Comparison of ENCODE assay signal across 8 cellular contexts in the genomic region with DNA sequence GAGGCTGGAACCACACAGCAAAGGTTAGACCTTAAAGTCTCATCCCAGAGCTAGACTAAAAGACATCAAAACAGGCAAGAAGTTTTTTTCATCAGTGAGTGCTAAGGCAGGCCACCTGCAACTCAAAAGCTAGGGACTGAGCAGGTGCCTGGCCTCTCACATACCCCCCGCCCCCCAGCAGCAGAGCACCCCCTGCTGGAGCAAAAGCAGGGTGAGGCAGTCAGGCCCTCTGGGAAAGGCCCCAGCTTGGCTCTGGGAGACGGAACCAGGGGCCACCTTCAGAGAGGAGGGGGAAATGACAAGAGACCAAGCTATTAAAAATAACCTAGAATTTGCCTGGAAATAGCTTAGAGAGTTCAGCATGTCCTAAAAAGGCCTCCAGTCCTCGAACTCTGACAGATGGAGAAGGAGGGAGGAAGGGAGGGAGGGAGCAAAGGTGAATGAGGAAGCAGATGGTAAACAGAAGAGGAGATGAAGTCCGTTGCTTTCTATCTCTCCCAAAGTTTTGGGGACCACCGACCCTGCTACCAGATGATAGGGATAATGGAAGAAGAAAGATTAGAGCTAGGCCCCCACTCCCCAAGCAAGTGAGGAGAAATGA. TPM values are rescaled to one million over a fixed set of nuclear protein-coding genes. Genes with fewer than 3 reads are reported as not detected.
A peak's percentile ranks its signal among the peaks of the same experiment; 100 is the strongest.
DNase-seq lines count a peak whose midpoint lies in the region; ATAC-seq and TF ChIP-seq lines count a peak whose summit lies in the region.

No MANE protein-coding gene starts in this region.

- no peaks in the 10 kb centered on the region for H3K27me3 ChIP-seq in adipocyte (replicated peaks; ENCODE audit: control insufficient read depth, insufficient read depth, low read length)
- H3K27me3 ChIP-seq in kidney epithelial cell (ENCODE audit: control insufficient read depth, insufficient read depth, low read length) = peaks cover 6% of the 10 kb centered on the region

- intact Hi-C loops in Right ventricle myocardium inferior (cut with DNase I) (loop anchor here (2.0 to 5.0 kb wide), 2 partner anchors 15 to 44 kb away; a partner anchor contains a TSS), cardiac septum (cut with DNase I) (no loop called here), sciatic nerve (cut with DNase I) (no loop called here)

- H3K9ac ChIP-seq in adipocyte (ENCODE audit: low read length) = peak overlapping the region; percentile 86

- peak; percentile 41 for TF ChIP-seq CTCF in kidney epithelial cell (IDR thresholded peaks at IDR 0.05; ENCODE audit: insufficient read depth, low read length, poor library complexity, severe bottlenecking)

- H3K36me3 ChIP-seq in adipocyte (ENCODE audit: control insufficient read depth, insufficient read depth, low read length, severe bottlenecking) (peaks cover 17% of the 10 kb centered on the region), kidney epithelial cell (ENCODE audit: control insufficient read depth, insufficient read depth, low read length) (no peaks in the 10 kb centered on the region)

- no peaks in the 10 kb centered on the region for H3K9me3 ChIP-seq in adipocyte (ENCODE audit: control insufficient read depth, low read length)

- H3K4me3 ChIP-seq in adipocyte (ENCODE audit: low read length) (peak overlapping the region; percentile 85), kidney epithelial cell (ENCODE audit: low read depth, low read length) (no peak overlapping the region)

- ATAC-seq in Right ventricle myocardium inferior (no peak), HG03457 (IDR thresholded peaks at IDR 0.05; ENCODE audit: unreplicated experiment) (no peak), sciatic nerve (no peak), HG03025 (IDR thresholded peaks at IDR 0.05; ENCODE audit: low FRiP score, unreplicated experiment) (no peak), HG02678 (IDR thresholded peaks at IDR 0.05; ENCODE audit: unreplicated experiment) (no peak)

- peaks cover 71% of the 10 kb centered on the region for H3K4me1 ChIP-seq in adipocyte (ENCODE audit: control insufficient read depth, insufficient read depth, low read length)

- DNase-seq in Right ventricle myocardium inferior (ENCODE audit: missing footprints) (peak; percentile 70), cardiac septum (ENCODE audit: low spot score) (no peak), adipocyte (ENCODE audit: low read depth) (no peak), kidney epithelial cell (ENCODE audit: low read depth) (no peak), sciatic nerve (ENCODE audit: low spot score) (no peak)

RNA-seq across cellular contexts. Expression of a gene that starts 1.8 kb away (rescaled TPM):
- 479 TPM for total RNA-seq in Right ventricle myocardium inferior
- 806 TPM for total RNA-seq in cardiac septum
- 2.0 and 6.4 TPM in 2 replicates for total RNA-seq in kidney epithelial cell
- 307 TPM for total RNA-seq in sciatic nerve

RNA-seq across cellular contexts. Expression of a gene that starts 9.9 kb away (rescaled TPM):
- total RNA-seq in Right ventricle myocardium inferior (128 TPM), cardiac septum (97.7 TPM), kidney epithelial cell (109 and 131 TPM in 2 replicates), sciatic nerve (171 TPM)

RNA-seq across cellular contexts. Expression of a gene that starts 14.3 kb away (rescaled TPM):
- total RNA-seq in Right ventricle myocardium inferior (12.9 TPM), cardiac septum (26.3 TPM), kidney epithelial cell (3.6 and 4.7 TPM in 2 replicates), sciatic nerve (23.3 TPM)

RNA-seq across cellular contexts. Expression of a gene that starts 22.9 kb away (rescaled TPM):
- 790 TPM for total RNA-seq in Right ventricle myocardium inferior
- 914 TPM for total RNA-seq in cardiac septum
- total RNA-seq in kidney epithelial cell = 1,013 and 1,149 TPM in 2 replicates
- total RNA-seq in sciatic nerve = 870 TPM

RNA-seq across cellular contexts. Expression of a gene that starts 37.0 kb away (rescaled TPM):
- 9.7 TPM for total RNA-seq in Right ventricle myocardium inferior
- 18.0 TPM for total RNA-seq in cardiac septum
- total RNA-seq in kidney epithelial cell = 5.4 and 10.7 TPM in 2 replicates
- 10.0 TPM for total RNA-seq in sciatic nerve

Comparison
In these comparisons a context has a peak if more than half of its experiments do, and no peak if none do; other contexts are left out.
1. RNA of a gene that starts 1.8 kb away (total RNA-seq): 806 TPM in cardiac septum (single experiment), 479 TPM in Right ventricle myocardium inferior (single experiment) and 307 TPM in sciatic nerve (single experiment); 2.0 to 6.4 TPM in kidney epithelial cell; every median in the first group is over 10 times any median in the second.